ENCODE assay signal across 8 cellular contexts in the genomic region with DNA sequence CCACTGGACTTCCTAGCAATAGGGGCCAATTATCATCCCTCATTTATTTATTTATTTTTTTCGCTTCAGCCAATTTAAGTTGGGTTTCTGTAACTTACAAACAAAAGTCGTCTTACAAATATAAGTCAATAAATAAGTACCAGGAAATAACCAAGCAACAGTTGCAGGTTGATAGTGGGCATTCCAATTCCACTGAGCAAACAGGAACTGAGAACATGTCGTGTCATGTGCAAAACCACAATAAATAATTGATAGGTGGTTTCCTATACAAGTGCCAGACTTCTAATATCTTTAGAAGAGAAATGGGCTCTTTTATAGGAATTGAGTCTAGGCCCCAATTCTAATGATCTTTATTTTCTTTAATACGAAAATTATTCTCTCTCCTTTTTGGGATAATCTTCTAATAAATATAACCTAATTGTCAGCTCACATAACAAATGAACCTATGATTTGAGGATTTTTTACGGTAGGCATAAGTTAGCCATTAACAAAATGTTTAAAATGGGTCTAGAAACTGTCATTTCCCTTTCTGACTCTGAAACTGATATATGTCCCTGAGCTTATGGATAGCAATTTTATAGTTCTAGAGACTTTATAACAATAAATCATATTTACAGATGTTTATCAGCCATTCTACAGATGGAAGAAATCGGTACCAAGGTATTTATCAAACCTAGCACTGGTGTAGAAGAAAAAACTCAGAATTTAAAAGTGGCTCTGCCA.
DNase-seq lines count a peak whose midpoint lies in the region; ATAC-seq and TF ChIP-seq lines count a peak whose summit lies in the region.
"Had no signal": no experiment of that assay in that cellular context is flagged by ENCODE, and none has a peak within 500 bp of the region (broad histone marks: within the 10 kb centered on the region; RNA-seq: fewer than 3 reads in every experiment).

No MANE protein-coding gene starts in this region.

- peaks cover 43% of the 10 kb centered on the region for H3K4me1 ChIP-seq in RWPE2 (ENCODE audit: insufficient read depth, poor library complexity, severe bottlenecking)
- H3K4me1 ChIP-seq in neuronal stem cell (ENCODE audit: control insufficient read depth in 2 of 2, insufficient read depth in 1 of 2, low read depth in 1 of 2, low read length in 2 of 2) = peaks cover 2 to 9% of the 10 kb centered on the region in 2 donors

- H2BK120ac ChIP-seq in neuronal stem cell (ENCODE audit: low read depth, low read length) = no peak overlapping the region

- H4K91ac ChIP-seq in neuronal stem cell (ENCODE audit: low read depth, low read length, poor library complexity) = no peak overlapping the region

- H3K36me3 Mint-ChIP-seq in naive thymus-derived CD8-positive, alpha-beta T cell = peaks cover 13 to 61% (median 33%) of the 10 kb centered on the region in 3 donors

- H3K4ac ChIP-seq in neuronal stem cell (ENCODE audit: low read length) = no peak overlapping the region

- H2AFZ ChIP-seq in neuronal stem cell (ENCODE audit: low read length) = no peak overlapping the region

- peak overlapping the region; percentile 81 to 96 (median 91) for H3K27ac Mint-ChIP-seq in naive thymus-derived CD8-positive, alpha-beta T cell

- no peak overlapping the region for H3K9ac ChIP-seq in neuronal stem cell (ENCODE audit: low read depth, low read length, poor library complexity)

- H3K9me3 ChIP-seq in RWPE2 (ENCODE audit: severe bottlenecking) (no peaks in the 10 kb centered on the region), neuronal stem cell (replicated peaks in 1 of 2; ENCODE audit: control insufficient read depth in 2 of 2, insufficient read depth in 1 of 2, low read depth in 1 of 2, low read length in 2 of 2) (no peaks in the 10 kb centered on the region)
- H3K9me3 ChIP-seq: neutrophil had no signal

- H3K36me3 ChIP-seq in RWPE2 (ENCODE audit: low read depth) (peaks cover 36% of the 10 kb centered on the region), neuronal stem cell (replicated peaks in 1 of 2; ENCODE audit: control insufficient read depth in 2 of 2, insufficient read depth in 2 of 2, low read length in 2 of 2) (peaks cover 0 to 14% of the 10 kb centered on the region in 2 donors)

- H3K27me3 Mint-ChIP-seq in naive thymus-derived CD8-positive, alpha-beta T cell = no peaks in the 10 kb centered on the region

- no peak for TF ChIP-seq CTCF in RWPE2 (IDR thresholded peaks at IDR 0.05; ENCODE audit: poor library complexity, severe bottlenecking)

- H3K4me3 ChIP-seq in RWPE2 (ENCODE audit: severe bottlenecking) = no peak overlapping the region
- no peak overlapping the region for H3K4me3 ChIP-seq in neuronal stem cell (ENCODE audit: low read length in 2 of 2)

- no peak overlapping the region for H3K18ac ChIP-seq in neuronal stem cell (ENCODE audit: low read length)

- H3K4me3 Mint-ChIP-seq in naive thymus-derived CD8-positive, alpha-beta T cell = peak overlapping the region in 9 of 10 donors; percentile 48 to 79 (median 61)

- peaks cover 0 to 4% (median 0%) of the 10 kb centered on the region in 9 donors for H3K9me3 Mint-ChIP-seq in naive thymus-derived CD8-positive, alpha-beta T cell

- no peak overlapping the region for H2BK5ac ChIP-seq in neuronal stem cell (ENCODE audit: low read length)

- no CpG with 5 or more reads among the region's 6 CpGs for WGBS in neuronal stem cell (ENCODE audit: extremely low coverage in 2 of 2, insufficient read length in 2 of 2, insufficient replicate concordance in 1 of 2), 2 donors

- peaks cover 21 to 83% (median 70%) of the 10 kb centered on the region in 4 donors for H3K4me1 Mint-ChIP-seq in naive thymus-derived CD8-positive, alpha-beta T cell

- H3K27me3 ChIP-seq in RWPE2 (ENCODE audit: insufficient read depth, poor library complexity, severe bottlenecking) = no peaks in the 10 kb centered on the region
- H3K27me3 ChIP-seq in neuronal stem cell (ENCODE audit: control insufficient read depth in 3 of 3, insufficient read depth in 3 of 3, low read depth in 1 of 3, low read length in 3 of 3) = no peaks in the 10 kb centered on the region
- H3K27me3 ChIP-seq: neutrophil had no signal

- H2AK5ac ChIP-seq in neuronal stem cell (ENCODE audit: low read depth, low read length) = no peak overlapping the region

- H2BK15ac ChIP-seq in neuronal stem cell (ENCODE audit: low read length) = no peak overlapping the region

- H3K14ac ChIP-seq in neuronal stem cell (ENCODE audit: low read length) = no peak overlapping the region

- H3K27ac ChIP-seq in RWPE2 (ENCODE audit: poor library complexity, severe bottlenecking) (peak overlapping the region; percentile 60), neuronal stem cell (replicated peaks; ENCODE audit: low read length) (no peak overlapping the region)

- POLR2A ChIA-PET in naive thymus-derived CD8-positive, alpha-beta T cell (lab: Charles Lee) = interaction anchor here (1.0 kb wide), 2 partner anchors 59 to 119 kb away, joined by 3 read pairs; no protein-coding TSS in a partner anchor

- H3K79me1 ChIP-seq in neuronal stem cell (ENCODE audit: low read depth, low read length) = no peaks in the 10 kb centered on the region

- no peak overlapping the region for H2BK12ac ChIP-seq in neuronal stem cell (ENCODE audit: low read length)

- no peak overlapping the region for H4K8ac ChIP-seq in neuronal stem cell (ENCODE audit: low read depth, low read length)

- DNase-seq in RWPE2 (ENCODE audit: low spot score) (no peak), NCI-H1436 treated with DMSO at 0.1 percent for 48 hours (lab: John Stamatoyannopoulos, UW) (no peak), NK-92 (lab: John Stamatoyannopoulos, UW; ENCODE audit: unreplicated experiment) (no peak), neuronal stem cell (ENCODE audit: low spot score) (no peak)
- no peak for DNase-seq in naive thymus-derived CD8-positive, alpha-beta T cell

- H3K4me2 ChIP-seq in neuronal stem cell (ENCODE audit: insufficient read depth, low read length, poor library complexity, severe bottlenecking) = no peak overlapping the region

- ATAC-seq in GM19351 (IDR thresholded peaks at IDR 0.05; ENCODE audit: unreplicated experiment) = peak; percentile 67
- peak; percentile 58 for ATAC-seq in HG02973 (IDR thresholded peaks at IDR 0.05; ENCODE audit: unreplicated experiment)
- ATAC-seq in RWPE2 (ENCODE audit: low read depth) = peak; percentile 79
- ATAC-seq in naive thymus-derived CD8-positive, alpha-beta T cell = no peak

- H3K23ac ChIP-seq in neuronal stem cell (ENCODE audit: low read depth, low read length, poor library complexity) = no peak overlapping the region

Comparison
In these comparisons a context has a peak if more than half of its experiments do, and no peak if none do; other contexts are left out.
1. ATAC-seq: peak in GM19351 (single experiment), HG02973 (single experiment) and RWPE2 (single experiment); none in naive thymus-derived CD8-positive, alpha-beta T cell (0 of 2).